In the genomic region with DNA sequence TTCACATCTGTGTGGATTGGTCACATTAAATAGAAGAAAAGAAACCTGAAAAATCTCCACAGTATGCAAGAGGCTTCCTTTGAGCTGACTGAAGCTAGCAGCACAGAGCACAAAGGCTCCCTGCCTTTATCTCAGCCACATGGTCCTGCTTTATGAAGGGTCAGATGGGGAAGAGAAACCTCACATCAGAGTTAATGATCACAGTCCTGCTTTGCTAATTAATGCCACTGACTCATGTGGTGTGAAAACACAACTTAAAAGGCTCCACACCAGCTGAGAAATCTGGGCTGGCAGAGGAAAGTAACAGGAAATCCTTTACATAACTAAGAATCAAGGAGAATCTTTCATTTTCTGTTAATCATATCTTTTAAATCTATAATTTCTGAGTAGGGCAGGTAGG, we compare ENCODE assay signal across 15 cellular contexts.
DNase-seq lines count a peak whose midpoint lies in the region; ATAC-seq and TF ChIP-seq lines count a peak whose summit lies in the region.
"Had no signal": no experiment of that assay in that cellular context is flagged by ENCODE, and none has a peak within 500 bp of the region (broad histone marks: within the 10 kb centered on the region; RNA-seq: fewer than 3 reads in every experiment).

No MANE protein-coding gene starts in this region.

- H3K27ac ChIP-seq in A673 (ENCODE audit: low read depth, low read length, poor library complexity, severe bottlenecking), result no peak overlapping the region
- no peak overlapping the region for H3K27ac ChIP-seq in thyroid gland
- H3K27ac ChIP-seq: KMS-11, sigmoid colon, suprapubic skin had no signal

- DNase-seq in A673 (ENCODE audit: low spot score) (peak; percentile 58), HT-29 (ENCODE audit: low spot score) (peak; percentile 24), thyroid gland (no peak), medulla oblongata (ENCODE audit: extremely low spot score) (no peak), activated gamma-delta T cell (lab: John Stamatoyannopoulos, UW) (no peak)
- no peak for DNase-seq in activated CD4-positive, alpha-beta T cell treated with anti-CD3 and anti-CD28 coated beads, Interleukin-2, amount 50 U/mL, for 4 hours
- DNase-seq: activated naive CD8-positive, alpha-beta T cell treated with anti-CD3 and anti-CD28 coated beads, Interleukin-2, amount 10 ng/mL, durations not matched to agents 7 days and 5 days; cortex of kidney; immature natural killer cell; NCI-H1694 treated with DMSO at 0.1 percent for 48 hours; sigmoid colon had no signal

- H3K9me3 ChIP-seq in A673 (ENCODE audit: low read depth, low read length, poor library complexity, severe bottlenecking) (peaks cover 3% of the 10 kb centered on the region), thyroid gland (no peaks in the 10 kb centered on the region)
- H3K9me3 ChIP-seq: suprapubic skin had no signal

- POLR2A ChIA-PET in A673 (lab: Charles Lee; ENCODE audit: low non-redundant PET), result no interaction called here

- H3K4me3 ChIP-seq in A673 (ENCODE audit: low read depth, low read length, poor library complexity, severe bottlenecking), result no peak overlapping the region
- no peak overlapping the region for H3K4me3 ChIP-seq in thyroid gland (replicated peaks in 1 of 3)
- H3K4me3 ChIP-seq: sigmoid colon, suprapubic skin had no signal

- no peak for TF ChIP-seq POLR2A in thyroid gland (IDR thresholded peaks at IDR 0.05)

- H3K4me1 ChIP-seq in A673 (ENCODE audit: insufficient read depth, low read length, poor library complexity, severe bottlenecking) (peaks cover 17% of the 10 kb centered on the region), thyroid gland (no peaks in the 10 kb centered on the region)
- H3K4me1 ChIP-seq: sigmoid colon, suprapubic skin had no signal

- H3K27me3 ChIP-seq in A673 (replicated peaks; ENCODE audit: insufficient read depth, low read depth, low read length, poor library complexity) (no peaks in the 10 kb centered on the region), thyroid gland (no peaks in the 10 kb centered on the region)
- H3K27me3 ChIP-seq: sigmoid colon, suprapubic skin had no signal

- no TSS peak for BruUV-seq in A673 (replicated peaks; lab: Mats Ljungman, UMichigan)

- TF ChIP-seq CTCF in A673 (conservative IDR thresholded peaks at IDR 0.05; ENCODE audit: low read depth, low read length) (no peak), thyroid gland (IDR thresholded peaks at IDR 0.05) (no peak)

- intact Hi-C loops in A673 (cut with micrococcal nuclease; ENCODE audit: unreplicated experiment) (no loop called here), thyroid gland (cut with DNase I) (no loop called here)

- CTCF ChIA-PET in A673 (lab: Charles Lee), result interaction anchor here (0.8 kb wide), 1 partner anchor 35 kb away, joined by 3 read pairs; no protein-coding TSS in a partner anchor

- ATAC-seq in GM19452 (IDR thresholded peaks at IDR 0.05; ENCODE audit: unreplicated experiment) (peak; percentile 96), HG02840 (IDR thresholded peaks at IDR 0.05; ENCODE audit: low FRiP score, unreplicated experiment) (peak; percentile 85)

- H3K36me3 ChIP-seq in A673 (ENCODE audit: insufficient read depth, low read length, poor library complexity, severe bottlenecking) (no peaks in the 10 kb centered on the region), thyroid gland (no peaks in the 10 kb centered on the region)
- H3K36me3 ChIP-seq: sigmoid colon, suprapubic skin had no signal

Comparison
In these comparisons a context has a peak if more than half of its experiments do, and no peak if none do; other contexts are left out.
1. DNase-seq: peak in A673 (single experiment) and HT-29 (single experiment); none in thyroid gland (0 of 2), activated CD4-positive, alpha-beta T cell treated with anti-CD3 and anti-CD28 coated beads, Interleukin-2, amount 50 U/mL, for 4 hours (0 of 2), medulla oblongata (single experiment) and activated gamma-delta T cell (single experiment).